30 cellular contexts compared by ENCODE assay signal in genomic region chr12:73529231-73529630, GRCh38.
"Had no signal": no experiment of that assay in that cellular context is flagged by ENCODE, and none has a peak within 500 bp of the region (broad histone marks: within the 10 kb centered on the region; RNA-seq: fewer than 3 reads in every experiment).

No MANE protein-coding gene starts in this region.

- DNase-seq: activated CD4-positive, alpha-beta memory T cell treated with anti-CD3 and anti-CD28 coated beads, Interleukin-2, amount 10 ng/mL, durations not matched to agents 7 days and 5 days; activated CD4-positive, alpha-beta T cell treated with anti-CD3 and anti-CD28 coated beads for 1 hour; activated CD4-positive, alpha-beta T cell treated with anti-CD3 and anti-CD28 coated beads for 36 hours; activated CD4-positive, alpha-beta T cell treated with anti-CD3 and anti-CD28 coated beads for 48 hours; activated CD4-positive, alpha-beta T cell treated with anti-CD3 and anti-CD28 coated beads, Interleukin-2, amount 10 ng/mL, durations not matched to agents 7 days and 5 days; activated CD4-positive, alpha-beta T cell treated with anti-CD3 and anti-CD28 coated beads, Interleukin-2, amount 50 U/mL, for 48 hours; activated CD4-positive, CD25-positive, alpha-beta regulatory T cell; activated CD8-positive, alpha-beta memory T cell treated with anti-CD3 and anti-CD28 coated beads for 24 hours; activated CD8-positive, alpha-beta memory T cell treated with anti-CD3 and anti-CD28 coated beads, Interleukin-2, amount 10 ng/mL, durations not matched to agents 7 days and 5 days; activated CD8-positive, alpha-beta memory T cell treated with anti-CD3 and anti-CD28 coated beads, Interleukin-2, amount 50 U/mL, for 48 hours; activated CD8-positive, alpha-beta T cell treated with anti-CD3 and anti-CD28 coated beads, Interleukin-2, amount 10 ng/mL, durations not matched to agents 7 days and 5 days; activated effector memory CD4-positive, alpha-beta T cell treated with Interleukin-2 at 50 U/mL for 16 hours; activated gamma-delta T cell; activated naive CD4-positive, alpha-beta T cell treated with anti-CD3 and anti-CD28 coated beads, Interleukin-2, amount 10 ng/mL, durations not matched to agents 7 days and 5 days; activated naive CD4-positive, alpha-beta T cell treated with Interleukin-2 at 50 U/mL for 16 hours; activated naive CD8-positive, alpha-beta T cell treated with anti-CD3 and anti-CD28 coated beads, Interleukin-2, amount 10 ng/mL, durations not matched to agents 7 days and 5 days; activated naive CD8-positive, alpha-beta T cell treated with anti-CD3 and anti-CD28 coated beads, Interleukin-2, amount 50 U/mL, for 24 hours; activated T-cell treated with anti-CD3 and anti-CD28 coated beads, Interleukin-2, amount 50 U/mL, for 24 hours; activated T-cell treated with anti-CD3 and anti-CD28 coated beads, Interleukin-2, amount 50 U/mL, for 48 hours; caudate nucleus; cerebellar nuclear complex; T-helper 2 cell; T-helper 9 cell; WERI-Rb-1 had no signal

- H3K9me3 ChIP-seq: ascending aorta had no signal

- H3K27ac ChIP-seq: ascending aorta, cardiac muscle cell, WERI-Rb-1 had no signal

- H3K4me1 ChIP-seq: ascending aorta had no signal

- H3K36me3 ChIP-seq: ascending aorta, cardiac muscle cell, WERI-Rb-1 had no signal

- H3K4me3 ChIP-seq: ascending aorta, cardiac muscle cell had no signal

- ATAC-seq: activated CD4-positive, alpha-beta T cell treated with anti-CD3 and anti-CD28 coated beads for 36 hours; activated CD4-positive, CD25-positive, alpha-beta regulatory T cell treated with anti-CD3 and anti-CD28 coated beads, Interleukin-2, amount 50 U/mL, for 24 hours; activated CD8-positive, alpha-beta memory T cell treated with anti-CD3 and anti-CD28 coated beads, Interleukin-2, amount 10 ng/mL, durations not matched to agents 7 days and 5 days; activated CD8-positive, alpha-beta T cell treated with anti-CD3 and anti-CD28 coated beads, Interleukin-2, amount 10 ng/mL, durations not matched to agents 7 days and 5 days; activated naive CD8-positive, alpha-beta T cell treated with anti-CD3 and anti-CD28 coated beads, Interleukin-2, amount 50 U/mL, for 24 hours; WTC11 had no signal

- H3K27me3 ChIP-seq: ascending aorta, cardiac muscle cell had no signal

- FAIRE-seq: bronchial epithelial cell, TTC549 had no signal
